In genomic region chr6:138692058-138692977, GRCh38 we compare ENCODE assay signal across 8 cellular contexts.
DNase-seq lines count a peak whose midpoint lies in the region; ATAC-seq and TF ChIP-seq lines count a peak whose summit lies in the region.

No MANE protein-coding gene starts in this region.

- peak; percentile 75 to 87 (median 82) for TF ChIP-seq CTCF in prostate gland (IDR thresholded peaks at IDR 0.05)

- H3K4me1 ChIP-seq in HUES6 (ENCODE audit: control insufficient read depth, insufficient read depth, low read length), result peaks cover 5% of the 10 kb centered on the region; the same call in 1 of the 2 replicates
- H3K4me1 ChIP-seq in right cardiac atrium (ENCODE audit: control insufficient read depth, insufficient read depth, low read length), result peaks cover 3% of the 10 kb centered on the region
- no peaks in the 10 kb centered on the region for H3K4me1 ChIP-seq in prostate gland (replicated peaks)

- intact Hi-C loops in right cardiac atrium (cut with DNase I), result loop anchor here (5.0 kb wide), 1 partner anchor 75 kb away; no protein-coding TSS in a partner anchor
- intact Hi-C loops in prostate gland (cut with DNase I), result no loop called here

- peak; percentile 29 for TF ChIP-seq POLR2A in prostate gland (IDR thresholded peaks at IDR 0.05)

- H3K9ac ChIP-seq in HUES6 (ENCODE audit: low read length), result peak overlapping the region; percentile 93

- H3K27me3 ChIP-seq in HUES6 (ENCODE audit: control insufficient read depth, insufficient read depth, low read length), result peaks cover 11% of the 10 kb centered on the region
- no peaks in the 10 kb centered on the region for H3K27me3 ChIP-seq in right cardiac atrium (ENCODE audit: control insufficient read depth, insufficient read depth)
- no peaks in the 10 kb centered on the region for H3K27me3 ChIP-seq in prostate gland (replicated peaks; ENCODE audit: insufficient read depth)

- H3K36me3 ChIP-seq in HUES6 (ENCODE audit: control insufficient read depth, insufficient read depth, low read length), result no peaks in the 10 kb centered on the region
- no peaks in the 10 kb centered on the region for H3K36me3 ChIP-seq in prostate gland

- H3K4me3 ChIP-seq in HUES6 (ENCODE audit: low read depth, low read length), result peak overlapping the region; percentile 92
- H3K4me3 ChIP-seq in right cardiac atrium (ENCODE audit: low read length), result peak overlapping the region; percentile 68
- H3K4me3 ChIP-seq in prostate gland, result peak overlapping the region; percentile 61 to 81

- WGBS in right cardiac atrium, result under 1% methylated on average over 103 of the region's 103 CpGs
- WGBS in prostate gland, result 2% methylated on average over 34 of the region's 103 CpGs

- peak; percentile 77 for ATAC-seq in GM21515 (IDR thresholded peaks at IDR 0.05; ENCODE audit: unreplicated experiment)
- peak; percentile 83 to 87 for ATAC-seq in right cardiac atrium

- H3K9me3 ChIP-seq in HUES6 (ENCODE audit: control insufficient read depth, insufficient read depth, low read depth, low read length) (no peaks in the 10 kb centered on the region; the same call in 1 of the 2 replicates), right cardiac atrium (ENCODE audit: control insufficient read depth, low read length) (no peaks in the 10 kb centered on the region), prostate gland (no peaks in the 10 kb centered on the region)

- peak overlapping the region; percentile 71; the same call in 1 of the 2 replicates for H3K27ac ChIP-seq in HUES6 (ENCODE audit: low read depth, low read length)
- H3K27ac ChIP-seq in right cardiac atrium (ENCODE audit: low read length), result peak overlapping the region; percentile 32
- peak overlapping the region; percentile 60 to 81 for H3K27ac ChIP-seq in prostate gland

- peak; percentile 63 for DNase-seq in EH (ENCODE audit: low read depth)
- peak; percentile 47 for DNase-seq in SW480 (ENCODE audit: low spot score)
- peak in 44 of 58 donors; percentile 10 to 74 (median 45) for DNase-seq in anterior cingulate cortex (lab: John Stamatoyannopoulos, UW)
- DNase-seq in right cardiac atrium, result peak; percentile 75 to 91 (median 90)
- peak; percentile 66 for DNase-seq in prostate gland (ENCODE audit: low spot score)
- DNase-seq in H4 (ENCODE audit: low spot score), result no peak
